21 cellular contexts compared by ENCODE assay signal in genomic region chr7:133315332-133316040, GRCh38.
DNase-seq lines count a peak whose midpoint lies in the region; ATAC-seq and TF ChIP-seq lines count a peak whose summit lies in the region.
"Had no signal": no experiment of that assay in that cellular context is flagged by ENCODE, and none has a peak within 500 bp of the region (broad histone marks: within the 10 kb centered on the region; RNA-seq: fewer than 3 reads in every experiment).

No MANE protein-coding gene starts in this region.

- TF ChIP-seq CTCF in AG09309 (IDR thresholded peaks at IDR 0.05; ENCODE audit: control insufficient read depth, insufficient read depth, low read depth, low read length, missing control alignments), result no peak
- TF ChIP-seq CTCF in HEK293 (tag by site-specific recombination; IDR thresholded peaks at IDR 0.05), result no peak
- TF ChIP-seq CTCF in cardiac fibroblast (IDR thresholded peaks at IDR 0.05; ENCODE audit: low read depth, low read length), result no peak
- no peak for TF ChIP-seq CTCF in endothelial cell (IDR thresholded peaks at IDR 0.05; ENCODE audit: unreplicated experiment)
- no peak for TF ChIP-seq CTCF in breast epithelium (IDR thresholded peaks at IDR 0.05)

- no peaks in the 10 kb centered on the region for H3K4me1 ChIP-seq in HEK293 (ENCODE audit: control insufficient read depth, insufficient read depth, low read length)
- no peaks in the 10 kb centered on the region for H3K4me1 ChIP-seq in breast epithelium
- H3K4me1 ChIP-seq: colonic mucosa, vagina had no signal

- H3K27me3 ChIP-seq in breast epithelium, result no peaks in the 10 kb centered on the region
- H3K27me3 ChIP-seq: colonic mucosa, vagina had no signal

- H3K4me3 ChIP-seq in AG09309 (ENCODE audit: control insufficient read depth, low read depth, low read length), result no peak overlapping the region
- no peak overlapping the region for H3K4me3 ChIP-seq in HEK293 (ENCODE audit: low read depth, low read length)
- no peak overlapping the region for H3K4me3 ChIP-seq in cardiac fibroblast (replicated peaks in 1 of 2; ENCODE audit: low read depth in 2 of 2, low read length in 2 of 2)
- H3K4me3 ChIP-seq in breast epithelium, result no peak overlapping the region
- H3K4me3 ChIP-seq: colonic mucosa, smooth muscle cell, vagina had no signal

- H3K9me3 ChIP-seq in HEK293 (ENCODE audit: control insufficient read depth, insufficient read depth, low read depth, low read length) (no peaks in the 10 kb centered on the region), breast epithelium (no peaks in the 10 kb centered on the region)
- H3K9me3 ChIP-seq: colonic mucosa, vagina had no signal

- H3K27ac ChIP-seq in HEK293 (ENCODE audit: extremely low read depth, low read depth, low read length) (no peak overlapping the region), breast epithelium (no peak overlapping the region)
- H3K27ac ChIP-seq: colonic mucosa, RWPE1, vagina had no signal

- H3K36me3 ChIP-seq in HEK293 (ENCODE audit: control insufficient read depth in 2 of 2, insufficient read depth in 1 of 2, low read length in 2 of 2) (no peaks in the 10 kb centered on the region; a peak in 1 of 3 replicates), breast epithelium (no peaks in the 10 kb centered on the region)
- H3K36me3 ChIP-seq: colonic mucosa had no signal

- H3K27me3 Mint-ChIP-seq in endothelial cell (ENCODE audit: unreplicated experiment), result no peaks in the 10 kb centered on the region
- no peaks in the 10 kb centered on the region for H3K27me3 Mint-ChIP-seq in activated CD8-positive, alpha-beta memory T cell treated with anti-CD3 and anti-CD28 coated beads, Interleukin-2, amount 10 ng/mL, durations not matched to agents 7 days and 5 days

- peaks cover 16% of the 10 kb centered on the region for H3K4me1 Mint-ChIP-seq in endothelial cell (ENCODE audit: unreplicated experiment)
- peaks cover 12% of the 10 kb centered on the region for H3K4me1 Mint-ChIP-seq in activated CD8-positive, alpha-beta memory T cell treated with anti-CD3 and anti-CD28 coated beads, Interleukin-2, amount 10 ng/mL, durations not matched to agents 7 days and 5 days

- no peaks in the 10 kb centered on the region for H3K9me3 Mint-ChIP-seq in endothelial cell (ENCODE audit: unreplicated experiment)
- H3K9me3 Mint-ChIP-seq in activated CD8-positive, alpha-beta memory T cell treated with anti-CD3 and anti-CD28 coated beads, Interleukin-2, amount 10 ng/mL, durations not matched to agents 7 days and 5 days (ENCODE audit: low read depth), result peaks cover 2% of the 10 kb centered on the region

- no peak overlapping the region for H3K27ac Mint-ChIP-seq in endothelial cell (ENCODE audit: unreplicated experiment)
- H3K27ac Mint-ChIP-seq in activated CD8-positive, alpha-beta memory T cell treated with anti-CD3 and anti-CD28 coated beads, Interleukin-2, amount 10 ng/mL, durations not matched to agents 7 days and 5 days, result no peak overlapping the region

- POLR2A ChIA-PET in HEK293 (lab: Yijun Ruan, JAX), result no interaction called here

- ATAC-seq in activated CD8-positive, alpha-beta memory T cell treated with anti-CD3 and anti-CD28 coated beads, Interleukin-2, amount 10 ng/mL, durations not matched to agents 7 days and 5 days, result no peak

- intact Hi-C loops in breast epithelium (cut with DNase I; ENCODE audit: low total_unique reads), result no loop called here

- CTCF ChIA-PET in HEK293 (lab: Yijun Ruan, JAX), result interaction anchor here (0.7 kb wide), 1 partner anchor 29 kb away, joined by 3 read pairs; no protein-coding TSS in a partner anchor
- CTCF ChIA-PET in activated CD8-positive, alpha-beta memory T cell treated with anti-CD3 and anti-CD28 coated beads, Interleukin-2, amount 10 ng/mL, durations not matched to agents 7 days and 5 days (lab: Charles Lee), result no interaction called here

- TF ChIP-seq POLR2A in breast epithelium (IDR thresholded peaks at IDR 0.05), result no peak

- no peak overlapping the region for H3K4me3 Mint-ChIP-seq in endothelial cell (ENCODE audit: unreplicated experiment)
- H3K4me3 Mint-ChIP-seq in activated CD8-positive, alpha-beta memory T cell treated with anti-CD3 and anti-CD28 coated beads, Interleukin-2, amount 10 ng/mL, durations not matched to agents 7 days and 5 days, result no peak overlapping the region

- DNase-seq in AG09309 (ENCODE audit: low read depth), result peak; percentile 3
- DNase-seq in cardiac fibroblast (ENCODE audit: low read depth in 2 of 2), result peak; percentile 45 to 62
- DNase-seq in lung microvascular endothelial cell (ENCODE audit: low read depth in 2 of 2), result peak; percentile 21 to 53
- no peak for DNase-seq in endothelial cell (ENCODE audit: low spot score)
- no peak for DNase-seq in activated CD8-positive, alpha-beta memory T cell treated with anti-CD3 and anti-CD28 coated beads, Interleukin-2, amount 10 ng/mL, durations not matched to agents 7 days and 5 days
- DNase-seq in NCI-H146 (lab: John Stamatoyannopoulos, UW), result no peak
- DNase-seq in breast epithelium (ENCODE audit: low spot score in 2 of 2), result no peak
- DNase-seq: activated CD4-positive, alpha-beta T cell treated with anti-CD3 and anti-CD28 coated beads for 48 hours; activated CD8-positive, alpha-beta memory T cell treated with anti-CD3 and anti-CD28 coated beads, Interleukin-2, amount 50 U/mL, for 4 hours; activated gamma-delta T cell treated with Interleukin-2 at 50 U/mL for 16 hours; anterior cingulate cortex; Calu3; colonic mucosa; GDM1; glutamatergic neuron; NCI-H1436 treated with DMSO at 0.1 percent for 48 hours; stimulated activated CD4-positive, alpha-beta T cell treated with anti-CD3 and anti-CD28 coated beads, Interleukin-4, amount 100 ng/mL, for 4 hours had no signal

- peaks cover 2% of the 10 kb centered on the region for H3K36me3 Mint-ChIP-seq in endothelial cell (ENCODE audit: low read depth, unreplicated experiment)
- H3K36me3 Mint-ChIP-seq in activated CD8-positive, alpha-beta memory T cell treated with anti-CD3 and anti-CD28 coated beads, Interleukin-2, amount 10 ng/mL, durations not matched to agents 7 days and 5 days, result peaks cover 27% of the 10 kb centered on the region

TF ChIP-seq in HEK293, 187 proteins besides CTCF, POLR2A, EP300 and RAD21:
- TF ChIP-seq ATF2 (tag by site-specific recombination; IDR thresholded peaks at IDR 0.05; ENCODE audit: low read depth) (peak; percentile 72; the same call in 1 of the 2 replicates), ZNF366 (tag by site-specific recombination; conservative IDR thresholded peaks at IDR 0.05) (0 out of 2 replicates have a peak, but pooled peaks have one; percentile 18), TSHZ1 (tag by site-specific recombination; IDR thresholded peaks at IDR 0.05; ENCODE audit: borderline replicate concordance) (no peak)

Comparison
In these comparisons a context has a peak if more than half of its experiments do, and no peak if none do; other contexts are left out.
1. DNase-seq: peak in AG09309 (single experiment), cardiac fibroblast (2 of 2) and lung microvascular endothelial cell (2 of 2); none in endothelial cell (single experiment), activated CD8-positive, alpha-beta memory T cell treated with anti-CD3 and anti-CD28 coated beads, Interleukin-2, amount 10 ng/mL, durations not matched to agents 7 days and 5 days (single experiment), NCI-H146 (single experiment) and breast epithelium (0 of 2).